Comparison of ENCODE assay signal across 22 cellular contexts in genomic region chr12:39510001-39510400, GRCh38.
"Had no signal": no experiment of that assay in that cellular context is flagged by ENCODE, and none has a peak within 500 bp of the region (broad histone marks: within the 10 kb centered on the region; RNA-seq: fewer than 3 reads in every experiment).

No MANE protein-coding gene starts in this region.

- DNase-seq: dermis blood vessel endothelial cell; dorsolateral prefrontal cortex; effector CD4-positive, alpha-beta T cell; effector memory CD4-positive, alpha-beta T cell; erythroblast; esophagus squamous epithelium; foreskin fibroblast; heart left ventricle; hypothalamus; immature natural killer cell; islet precursor cell; left cardiac atrium; left lung; left ventricle myocardium superior; lower lobe of right lung; mesenchymal stem cell; mucosa of descending colon; naive B cell had no signal

- H3K4me2 ChIP-seq: hepatocyte had no signal

- ATAC-seq: gastroesophageal sphincter, left cardiac atrium, left lung, left ventricle myocardium superior, mucosa of descending colon had no signal

- H3K79me2 ChIP-seq: hepatocyte had no signal

- H3K36me3 ChIP-seq: esophagus squamous epithelium, gastroesophageal sphincter, heart left ventricle, left lung, lower lobe of right lung had no signal

- H3K4me1 ChIP-seq: esophagus squamous epithelium, gastroesophageal sphincter, heart left ventricle, left lung, lower lobe of right lung had no signal

- H2AFZ ChIP-seq: hepatocyte had no signal

- H3K4me3 ChIP-seq: coronary artery, dorsolateral prefrontal cortex, esophagus squamous epithelium, gastroesophageal sphincter, heart left ventricle, hepatocyte, left lung, lower lobe of right lung, mucosa of descending colon had no signal

- H3K27ac ChIP-seq: coronary artery, dorsolateral prefrontal cortex, epithelial cell of prostate, esophagus squamous epithelium, gastroesophageal sphincter, heart left ventricle, hepatocyte, left lung, lower lobe of right lung had no signal

- H3K27me3 ChIP-seq: dorsolateral prefrontal cortex, esophagus squamous epithelium, gastroesophageal sphincter, heart left ventricle, hepatocyte, left lung had no signal
